Comparison of ENCODE assay signal across 8 cellular contexts in genomic region chr3:123584284-123584987, GRCh38. TPM values are rescaled to one million over a fixed set of nuclear protein-coding genes. Genes with fewer than 3 reads are reported as not detected.
DNase-seq lines count a peak whose midpoint lies in the region; TF ChIP-seq lines count a peak whose summit lies in the region.

No MANE protein-coding gene starts in this region.

- POLR2A ChIA-PET in HEK293 (lab: Yijun Ruan, JAX): interaction anchor here (0.6 to 1.2 kb wide), 3 partner anchors 21 to 58 kb away, joined by 3 to 5 read pairs (median 3); no protein-coding TSS in a partner anchor

- in situ Hi-C loops in astrocyte of the cerebellum (cut with HindIII; ENCODE audit: low sequenced_read_pairs): no loop called here

- peaks cover 3 to 28% of the 10 kb centered on the region in 2 experiments; a peak in 2 of 3 replicates for H3K36me3 ChIP-seq in HEK293 (ENCODE audit: control insufficient read depth in 2 of 2, insufficient read depth in 1 of 2, low read length in 2 of 2)
- H3K36me3 ChIP-seq in skeletal muscle tissue (ENCODE audit: control insufficient read depth in 3 of 3, insufficient read depth in 3 of 3, low read length in 3 of 3): peaks cover 0 to 14% (median 5%) of the 10 kb centered on the region in 3 donors

- no peaks in the 10 kb centered on the region for H3K27me3 ChIP-seq in skeletal muscle tissue (ENCODE audit: control insufficient read depth in 3 of 3, insufficient read depth in 3 of 3, low read length in 3 of 3)

- H3K4me1 ChIP-seq in HEK293 (ENCODE audit: control insufficient read depth, insufficient read depth, low read length) (peaks cover 3% of the 10 kb centered on the region; the same call in 1 of the 2 replicates), skeletal muscle tissue (ENCODE audit: control insufficient read depth in 3 of 3, insufficient read depth in 3 of 3, low read length in 3 of 3) (peaks cover 12 to 15% (median 15%) of the 10 kb centered on the region in 3 donors)

- no peaks in the 10 kb centered on the region for H3K9me3 ChIP-seq in HEK293 (ENCODE audit: control insufficient read depth, insufficient read depth, low read depth, low read length)
- no peaks in the 10 kb centered on the region for H3K9me3 ChIP-seq in skeletal muscle tissue (ENCODE audit: control insufficient read depth in 3 of 3, low read length in 3 of 3)

- CTCF ChIA-PET in HEK293 (lab: Yijun Ruan, JAX): interaction anchor here (1.4 kb wide), 1 partner anchor 58 kb away, joined by 6 read pairs; no protein-coding TSS in a partner anchor

- DNase-seq in stimulated activated CD4-positive, alpha-beta T cell treated with anti-CD3 and anti-CD28 coated beads, Interleukin-2, amount 100 ng/mL, for 4 hours (ENCODE audit: low read depth): peak; percentile 19
- no peak for DNase-seq in stimulated activated CD4-positive, alpha-beta T cell treated with anti-CD3 and anti-CD28 coated beads, Interleukin-15, amount 100 ng/mL, for 24 hours
- peak; percentile 67 for DNase-seq in NCI-H1105 (lab: John Stamatoyannopoulos, UW)
- DNase-seq in astrocyte of the cerebellum (ENCODE audit: low read depth): no peak
- no peak for DNase-seq in dermis blood vessel endothelial cell

- TF ChIP-seq CTCF in HEK293 (tag by site-specific recombination; IDR thresholded peaks at IDR 0.05): no peak
- no peak for TF ChIP-seq CTCF in astrocyte of the cerebellum (IDR thresholded peaks at IDR 0.05; ENCODE audit: low read depth, low read length, missing control alignments)

- peak overlapping the region; percentile 65 to 93 (median 86) for H3K9ac ChIP-seq in skeletal muscle tissue (ENCODE audit: low read depth in 1 of 3, low read length in 3 of 3)

- peak overlapping the region; percentile 82 for H3K4me3 ChIP-seq in HEK293 (ENCODE audit: low read depth, low read length)
- H3K4me3 ChIP-seq in astrocyte of the cerebellum (ENCODE audit: low read depth, low read length): peak overlapping the region; percentile 71
- peak overlapping the region; percentile 82 for H3K4me3 ChIP-seq in iPS-11a (ENCODE audit: low read depth, low read length)
- peak overlapping the region; percentile 83 to 100 (median 99) for H3K4me3 ChIP-seq in skeletal muscle tissue (ENCODE audit: low read length in 3 of 3)

- H3K27ac ChIP-seq in HEK293 (ENCODE audit: extremely low read depth, low read depth, low read length) (peak overlapping the region; percentile 95; the same call in 1 of the 2 replicates), skeletal muscle tissue (ENCODE audit: low read depth, low read length) (peak overlapping the region; percentile 95)

TF ChIP-seq in HEK293, 187 proteins besides CTCF, POLR2A, EP300 and RAD21:
- TF ChIP-seq ZSCAN16 (tag by site-specific recombination; IDR thresholded peaks at IDR 0.05): no peak
- TF ChIP-seq GLIS2 (tag by site-specific recombination; IDR thresholded peaks at IDR 0.05): peak; percentile 16; the same call in 1 of the 2 replicates
- no peak for TF ChIP-seq ZXDB (tag by site-specific recombination; IDR thresholded peaks at IDR 0.05)
- TF ChIP-seq SALL2 (tag by site-specific recombination; IDR thresholded peaks at IDR 0.05; ENCODE audit: borderline replicate concordance): no peak
- no peak for TF ChIP-seq SP2 (tag by site-specific recombination; IDR thresholded peaks at IDR 0.05)
- no peak for TF ChIP-seq HOXA7 (CRISPR knock-in tag; IDR thresholded peaks at IDR 0.05; ENCODE audit: borderline replicate concordance)
- peak; percentile 19 for TF ChIP-seq ZBTB8A (tag by site-specific recombination; IDR thresholded peaks at IDR 0.05)
- TF ChIP-seq ZNF600 (tag by site-specific recombination; IDR thresholded peaks at IDR 0.05): peak; percentile 36; the same call in 1 of the 2 replicates
- no peak for TF ChIP-seq ZNF768 (tag by site-specific recombination; IDR thresholded peaks at IDR 0.05)
- no peak for TF ChIP-seq ZNF184 (tag by site-specific recombination; IDR thresholded peaks at IDR 0.05)
- TF ChIP-seq ZSCAN4 (tag by site-specific recombination; IDR thresholded peaks at IDR 0.05): no peak
- no peak for TF ChIP-seq PBX3 (CRISPR knock-in tag; IDR thresholded peaks at IDR 0.05)
- TF ChIP-seq EGR2 (tag by site-specific recombination; IDR thresholded peaks at IDR 0.05; ENCODE audit: low read depth): no peak
- no peak for TF ChIP-seq IKZF3 (tag by site-specific recombination; IDR thresholded peaks at IDR 0.05)
- TF ChIP-seq ZNF549 (tag by site-specific recombination; IDR thresholded peaks at IDR 0.05): no peak
- no peak for TF ChIP-seq PATZ1 (tag by site-specific recombination; IDR thresholded peaks at IDR 0.05)
- TF ChIP-seq ZSCAN30 (tag by site-specific recombination; IDR thresholded peaks at IDR 0.05): peak; percentile 75
- peak; percentile 29; the same call in 1 of the 2 replicates for TF ChIP-seq SCRT2 (tag by site-specific recombination; IDR thresholded peaks at IDR 0.05)

RNA-seq across cellular contexts. Expression of gene HACD2, which starts 0.4 kb away (rescaled TPM):
- total RNA-seq in skeletal muscle tissue (15.7 TPM), dermis blood vessel endothelial cell (24.8 and 39.4 TPM in 2 replicates)

Comparison
In these comparisons a context has a peak if more than half of its experiments do, and no peak if none do; other contexts are left out.
1. DNase-seq: peak in stimulated activated CD4-positive, alpha-beta T cell treated with anti-CD3 and anti-CD28 coated beads, Interleukin-2, amount 100 ng/mL, for 4 hours (single experiment) and NCI-H1105 (single experiment); none in stimulated activated CD4-positive, alpha-beta T cell treated with anti-CD3 and anti-CD28 coated beads, Interleukin-15, amount 100 ng/mL, for 24 hours (single experiment), astrocyte of the cerebellum (single experiment) and dermis blood vessel endothelial cell (single experiment).
2. Peak in every context shown above with its lines, with median percentiles within 50 percentile points of each other: H3K4me3 ChIP-seq.